7 cellular contexts compared by ENCODE assay signal in genomic region chr13:96075953-96076543, GRCh38. TPM values are rescaled to one million over a fixed set of nuclear protein-coding genes. Genes with fewer than 3 reads are reported as not detected.
DNase-seq lines count a peak whose midpoint lies in the region; ATAC-seq, FAIRE-seq and TF ChIP-seq lines count a peak whose summit lies in the region.

No MANE protein-coding gene starts in this region.

- H2AFZ ChIP-seq in GM12878 (ENCODE audit: control insufficient read depth, low read depth, low read length) = no peak overlapping the region

- peaks cover 0 to 5% (median 1%) of the 10 kb centered on the region in 6 donors for H3K9me3 Mint-ChIP-seq in immature natural killer cell

- H3K36me3 ChIP-seq in GM12878 (ENCODE audit: control insufficient read depth in 2 of 2, insufficient read depth in 2 of 2, low read length in 1 of 2) = no peaks in the 10 kb centered on the region
- H3K36me3 ChIP-seq in pancreas = no peaks in the 10 kb centered on the region

- no peak overlapping the region for H3K27ac Mint-ChIP-seq in immature natural killer cell

- WGBS in GM12878 (ENCODE audit: insufficient coverage, insufficient replicate concordance, low lambda C conversion rate, missing lambda C conversion rate) = 52% methylated on average over 3 of the region's 3 CpGs
- 69 to 73% methylated on average over 3 of the region's 3 CpGs for WGBS in pancreas, 2 donors

- no peak for DNase-seq in GM12878 (ENCODE audit: low read depth, low spot score)
- no peak for DNase-seq in pancreas
- DNase-seq in immature natural killer cell = no peak
- DNase-seq in NCI-H1105 treated with DMSO at 0.1 percent for 48 hours (lab: John Stamatoyannopoulos, UW) = no peak

- H3K4me1 Mint-ChIP-seq in immature natural killer cell = no peaks in the 10 kb centered on the region

- no peaks in the 10 kb centered on the region for H3K79me2 ChIP-seq in GM12878 (ENCODE audit: control insufficient read depth, insufficient read depth, low read length)

- in situ Hi-C loops in GM12878 (cut with MboI) = no loop called here

- peak; percentile 52; the same call in 1 of the 2 replicates for TF ChIP-seq RAD21 in GM12878 (IDR thresholded peaks at IDR 0.05; ENCODE audit: insufficient read depth, low read depth, low read length)

- H3K9me3 ChIP-seq in GM12878 (replicated peaks; ENCODE audit: control insufficient read depth, insufficient read depth, low read length) (no peaks in the 10 kb centered on the region), pancreas (no peaks in the 10 kb centered on the region)

- no peak for TF ChIP-seq EP300 in GM12878 (IDR thresholded peaks at IDR 0.05; ENCODE audit: borderline replicate concordance in 1 of 2, control insufficient read depth in 1 of 2, low read depth in 2 of 2, low read length in 2 of 2)

- RAD21 ChIA-PET in GM12878 (lab: Charles Lee; ENCODE audit: unreplicated experiment) = no interaction called here

- FAIRE-seq in GM12878 (lab: Jason Lieb, UNC) (peak; percentile 38), pancreas (lab: Jason Lieb, UNC) (no peak)

- no peak overlapping the region for H3K9ac ChIP-seq in GM12878 (ENCODE audit: control insufficient read depth, insufficient read depth, low read length)

- H3K4me3 ChIP-seq in GM12875 (ENCODE audit: low read depth, low read length) (no peak overlapping the region), GM12878 (no peak overlapping the region), pancreas (no peak overlapping the region)

- H3K27me3 ChIP-seq in GM12878 (replicated peaks in 1 of 2; ENCODE audit: control insufficient read depth in 2 of 2, insufficient read depth in 2 of 2, low read length in 1 of 2) (no peaks in the 10 kb centered on the region; a peak in 2 of 4 replicates), pancreas (no peaks in the 10 kb centered on the region)

- TF ChIP-seq POLR2A in GM12878 (IDR thresholded peaks at IDR 0.05; ENCODE audit: low read depth, low read length) = no peak

- POLR2A ChIA-PET in GM12878 (lab: Charles Lee) = no interaction called here

- no peaks in the 10 kb centered on the region for H3K36me3 Mint-ChIP-seq in immature natural killer cell

- intact Hi-C loops in GM12878 (cut with micrococcal nuclease; ENCODE audit: unreplicated experiment) (loop anchor here (1.0 kb wide), 1 partner anchor 56 kb away; no protein-coding TSS in a partner anchor), pancreas (cut with DNase I) (no loop called here)

- H3K27me3 Mint-ChIP-seq in immature natural killer cell (ENCODE audit: low read depth in 3 of 3) = peaks cover 0 to 3% (median 1%) of the 10 kb centered on the region in 3 donors

- no TSS peak for BruUV-seq in GM12878 (replicated peaks; lab: Mats Ljungman, UMichigan)

- peak; percentile 45; the same call in 1 of the 2 replicates for TF ChIP-seq CTCF in GM12875 (IDR thresholded peaks at IDR 0.05; ENCODE audit: borderline replicate concordance, insufficient read depth, low read depth, low read length)
- TF ChIP-seq CTCF in GM12878 (IDR thresholded peaks at IDR 0.05 in 2 of 3, conservative IDR thresholded peaks at IDR 0.05 in 1 of 3; ENCODE audit: control insufficient read depth in 2 of 3, extremely low read depth in 1 of 3, insufficient read depth in 1 of 3, low read depth in 3 of 3, low read length in 3 of 3) = peak; percentile 47 to 61 (median 57); a peak in 5 of 6 replicates
- peak; percentile 18 to 50 (median 44) for TF ChIP-seq CTCF in pancreas (IDR thresholded peaks at IDR 0.05)

- CTCF ChIA-PET in GM12878 (lab: Yijun Ruan, JAX) = interaction anchor here (0.8 to 6.3 kb wide), 6 partner anchors 14 to 90 kb away, joined by 3 to 46 read pairs (median 8); partner anchors contain the start of gene UGGT2

- no peaks in the 10 kb centered on the region for H3K4me1 ChIP-seq in GM12878 (ENCODE audit: control insufficient read depth, insufficient read depth, low read length)
- H3K4me1 ChIP-seq in pancreas = peaks cover 0 to 4% (median 0%) of the 10 kb centered on the region in 3 donors

- no peak overlapping the region for H3K4me3 Mint-ChIP-seq in immature natural killer cell

- H4K20me1 ChIP-seq in GM12878 (ENCODE audit: control insufficient read depth, insufficient read depth) = no peaks in the 10 kb centered on the region

- H3K27ac ChIP-seq in GM12878 (ENCODE audit: control insufficient read depth, insufficient read depth) (no peak overlapping the region), pancreas (no peak overlapping the region)

- no peak overlapping the region for H3K4me2 ChIP-seq in GM12878 (ENCODE audit: control insufficient read depth, insufficient read depth)

- SMC1A ChIA-PET in GM12878 (lab: Charles Lee; ENCODE audit: uncharacterized antibody, unreplicated experiment) = interaction anchor here (1.3 to 3.3 kb wide), 2 partner anchors 54 to 56 kb away, joined by 5 to 20 read pairs; no protein-coding TSS in a partner anchor

- peak; percentile 51 for ATAC-seq in HG03159 (IDR thresholded peaks at IDR 0.05; ENCODE audit: unreplicated experiment)
- ATAC-seq in GM12878 = peak; percentile 67
- peak; percentile 63 to 81 (median 73) for ATAC-seq in pancreas
- no peak for ATAC-seq in activated CD4-positive, CD25-positive, alpha-beta regulatory T cell treated with anti-CD3 and anti-CD28 coated beads, Interleukin-2, amount 50 U/mL, for 24 hours

TF ChIP-seq in GM12878, 131 proteins besides CTCF, POLR2A, EP300 and RAD21:
- TF ChIP-seq MYB (IDR thresholded peaks at IDR 0.05; ENCODE audit: borderline replicate concordance, low read depth, low read length) (no peak), SMC3 (IDR thresholded peaks at IDR 0.05; ENCODE audit: borderline replicate concordance, low read length) (peak; percentile 34; the same call in 1 of the 2 replicates)

RNA-seq across cellular contexts. Expression of gene HS6ST3, which starts 13.9 kb away (rescaled TPM):
- not detected in 2 replicates for total RNA-seq in GM12878 (2013; cell fraction: nucleolus; rRNA removed)
- total RNA-seq in GM12878 (2014; rRNA removed) (not detected in 2 replicates), GM12878 (2014; rRNA removed; fragmentation: Illumina TruSeq; extraction: Trizol) (not detected in 2 replicates), GM12878 (2021) (not detected in 2 replicates), pancreas (1 to 10 TPM; 1.1 to 2.4 (median 1.8) TPM)
- polyA plus RNA-seq in GM12878 (2011; ENCODE audit: low read depth) = not detected
- polyA plus RNA-seq in GM12878 (2011; rRNA removed) (2.9 and 3.9 TPM in 2 replicates), GM12878 (2014; fragmentation: Illumina TruSeq; extraction: Trizol) (under 0.01 TPM in 1 of 2 replicates, not detected in the other), GM12878 (2014; fragmentation: Nextera tagmentation; extraction: Ambion mirVana) (not detected), GM12878 (2014; rRNA removed) (not detected in 2 replicates), GM12878 (2016; fragmentation: Nextera tagmentation; extraction: Ambion mirVana) (not detected), pancreas (1 to 10 TPM in 1 of 2 donors, under 1 TPM in 1; 0.65 to 3.4 TPM), immature natural killer cell (not detected)
- polyA plus RNA-seq in GM12878 (2011; cell fraction: cytosol; rRNA removed) = 1.5 and 1.9 TPM in 2 replicates
- polyA plus RNA-seq in GM12878 (2011; cell fraction: nucleus; rRNA removed) = 3.5 and 6.4 TPM in 2 replicates
- polyA plus RNA-seq in GM12878 (2012) = not detected in 2 replicates
- polyA minus RNA-seq in GM12878 (2011; rRNA and poly(A)+ RNA removed) = 3.2 and 3.6 TPM in 2 replicates
- polyA minus RNA-seq in GM12878 (2011; cell fraction: cytosol; rRNA and poly(A)+ RNA removed) = 1.2 and 1.3 TPM in 2 replicates
- polyA minus RNA-seq in GM12878 (2011; cell fraction: nucleus; rRNA and poly(A)+ RNA removed) = 2.3 and 2.7 TPM in 2 replicates

RNA-seq across cellular contexts. Expression of gene UGGT2, which starts 22.8 kb away (rescaled TPM):
- total RNA-seq in GM12878 (2013; cell fraction: nucleolus; rRNA removed) = 225 and 233 TPM in 2 replicates
- total RNA-seq in GM12878 (2014; rRNA removed) (27.4 and 28.0 TPM in 2 replicates), GM12878 (2014; rRNA removed; fragmentation: Illumina TruSeq; extraction: Trizol) (29.0 and 32.2 TPM in 2 replicates), GM12878 (2021) (17.8 and 17.9 TPM in 2 replicates), pancreas (10 to 100 TPM; 14.3 to 17.9 (median 17.5) TPM)
- polyA plus RNA-seq in GM12878 (2011; ENCODE audit: low read depth) = 2.0 TPM
- polyA plus RNA-seq in GM12878 (2011; rRNA removed) (24.8 and 48.5 TPM in 2 replicates), GM12878 (2014; fragmentation: Illumina TruSeq; extraction: Trizol) (16.7 and 22.6 TPM in 2 replicates), GM12878 (2014; fragmentation: Nextera tagmentation; extraction: Ambion mirVana) (1 to 10 TPM; 4.9 to 6.3 TPM), GM12878 (2014; rRNA removed) (16.7 and 19.8 TPM in 2 replicates), GM12878 (2016; fragmentation: Nextera tagmentation; extraction: Ambion mirVana) (10 to 100 TPM; 12.7 to 14.0 TPM), pancreas (10 to 100 TPM in 1 of 2 donors, 1 to 10 TPM in 1; 7.2 to 14.0 TPM), immature natural killer cell (under 1 TPM in 1 of 3 donors, not detected in 2; 0.86 TPM)
- polyA plus RNA-seq in GM12878 (2011; cell fraction: cytosol; rRNA removed) = 5.2 and 6.0 TPM in 2 replicates
- 60.0 and 60.1 TPM in 2 replicates for polyA plus RNA-seq in GM12878 (2011; cell fraction: nucleus; rRNA removed)
- polyA plus RNA-seq in GM12878 (2012) = 5.4 and 7.4 TPM in 2 replicates
- 33.5 and 36.2 TPM in 2 replicates for polyA minus RNA-seq in GM12878 (2011; rRNA and poly(A)+ RNA removed)
- polyA minus RNA-seq in GM12878 (2011; cell fraction: cytosol; rRNA and poly(A)+ RNA removed) = 4.1 and 13.4 TPM in 2 replicates
- 149 and 238 TPM in 2 replicates for polyA minus RNA-seq in GM12878 (2011; cell fraction: nucleus; rRNA and poly(A)+ RNA removed)

Comparison
In these comparisons a context has a peak if more than half of its experiments do, and no peak if none do; other contexts are left out.
1. ATAC-seq: peak in HG03159 (single experiment), GM12878 (single experiment) and pancreas (4 of 4); none in activated CD4-positive, CD25-positive, alpha-beta regulatory T cell treated with anti-CD3 and anti-CD28 coated beads, Interleukin-2, amount 50 U/mL, for 24 hours (0 of 2).
2. Peak in every context shown above with its lines, with median percentiles within 50 percentile points of each other: CTCF ChIP-seq.